28 cellular contexts compared by ENCODE assay signal in the genomic region with DNA sequence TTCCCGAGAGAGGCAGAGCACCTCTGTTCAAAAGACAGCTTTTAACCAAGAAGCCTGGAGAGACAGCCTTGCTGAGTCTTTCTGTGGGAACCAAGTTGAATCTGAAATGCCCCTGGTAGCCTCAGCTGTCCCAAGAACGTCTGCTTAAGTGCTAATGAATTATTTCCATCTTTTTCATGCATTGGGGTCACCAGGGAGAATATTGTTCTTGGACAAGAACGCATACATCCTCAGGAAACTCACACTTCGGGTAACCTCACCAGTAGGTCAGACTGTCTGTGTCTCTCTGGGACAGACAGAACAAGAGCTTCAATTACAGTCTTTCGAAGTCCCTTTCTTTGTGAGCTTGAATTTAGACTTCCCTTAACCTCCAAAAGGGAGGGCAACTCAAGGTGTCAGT.
"Had no signal": no experiment of that assay in that cellular context is flagged by ENCODE, and none has a peak within 500 bp of the region (broad histone marks: within the 10 kb centered on the region; RNA-seq: fewer than 3 reads in every experiment).

No MANE protein-coding gene starts in this region.

- DNase-seq: activated B cell treated with CpG ODN at 0.5 μM for 24 hours; activated CD4-positive, alpha-beta memory T cell treated with anti-CD3 and anti-CD28 coated beads for 36 hours; activated CD4-positive, alpha-beta T cell treated with anti-CD3 and anti-CD28 coated beads for 48 hours; activated CD8-positive, alpha-beta memory T cell treated with anti-CD3 and anti-CD28 coated beads, Interleukin-2, amount 50 U/mL, for 48 hours; activated gamma-delta T cell; activated naive CD4-positive, alpha-beta T cell; activated naive CD4-positive, alpha-beta T cell treated with anti-CD3 and anti-CD28 coated beads, Interleukin-2, amount 10 ng/mL, durations not matched to agents 7 days and 5 days; activated naive CD8-positive, alpha-beta T cell treated with anti-CD3 and anti-CD28 coated beads, Interleukin-2, amount 10 ng/mL, durations not matched to agents 7 days and 5 days; activated T-cell treated with anti-CD3 and anti-CD28 coated beads for 4 hours; activated T-cell treated with anti-CD3 and anti-CD28 coated beads, Interleukin-2, amount 50 U/mL, for 24 hours; activated T-cell treated with anti-CD3 and anti-CD28 coated beads, Interleukin-2, amount 50 U/mL, for 72 hours; cortex of kidney; effector CD8-positive, alpha-beta T cell; foreskin fibroblast; gastrocnemius medialis; glutamatergic neuron; heart left ventricle; T-helper 1 cell; T-helper 17 cell; T1000; WERI-Rb-1 had no signal

- ATAC-seq: activated CD4-positive, CD25-positive, alpha-beta regulatory T cell treated with anti-CD3 and anti-CD28 coated beads, Interleukin-2, amount 50 U/mL, for 24 hours; activated naive CD4-positive, alpha-beta T cell treated with anti-CD3 and anti-CD28 coated beads, Interleukin-2, amount 50 U/mL, for 72 hours; activated T-cell treated with anti-CD3 and anti-CD28 coated beads, Interleukin-2, amount 50 U/mL, for 72 hours; esophagus mucosa; gastrocnemius medialis; heart left ventricle; T-helper 17 cell had no signal

- H3K27ac Mint-ChIP-seq: activated B cell treated with CpG ODN at 0.5 μM for 24 hours; activated CD4-positive, alpha-beta memory T cell treated with anti-CD3 and anti-CD28 coated beads for 36 hours; activated naive CD4-positive, alpha-beta T cell treated with anti-CD3 and anti-CD28 coated beads, Interleukin-2, amount 10 ng/mL, durations not matched to agents 7 days and 5 days; activated naive CD4-positive, alpha-beta T cell treated with anti-CD3 and anti-CD28 coated beads, Interleukin-2, amount 50 U/mL, for 72 hours; activated naive CD8-positive, alpha-beta T cell treated with anti-CD3 and anti-CD28 coated beads, Interleukin-2, amount 10 ng/mL, durations not matched to agents 7 days and 5 days; activated T-cell treated with anti-CD3 and anti-CD28 coated beads, Interleukin-2, amount 50 U/mL, for 24 hours; activated T-cell treated with anti-CD3 and anti-CD28 coated beads, Interleukin-2, amount 50 U/mL, for 72 hours; brain; T-helper 17 cell; T-helper 2 cell treated with Interferon-gamma antibody and Interleukin-4, amounts not matched to agents 5 μg/mL and 100 μg/mL, for 36 hours had no signal

- H3K36me3 Mint-ChIP-seq: activated CD4-positive, alpha-beta memory T cell treated with anti-CD3 and anti-CD28 coated beads for 36 hours; activated naive CD4-positive, alpha-beta T cell treated with anti-CD3 and anti-CD28 coated beads, Interleukin-2, amount 10 ng/mL, durations not matched to agents 7 days and 5 days; activated naive CD4-positive, alpha-beta T cell treated with anti-CD3 and anti-CD28 coated beads, Interleukin-2, amount 50 U/mL, for 72 hours; activated naive CD8-positive, alpha-beta T cell treated with anti-CD3 and anti-CD28 coated beads, Interleukin-2, amount 10 ng/mL, durations not matched to agents 7 days and 5 days; brain had no signal

- H3K4me3 Mint-ChIP-seq: activated B cell treated with CpG ODN at 0.5 μM for 24 hours; activated CD4-positive, alpha-beta memory T cell treated with anti-CD3 and anti-CD28 coated beads for 36 hours; activated naive CD4-positive, alpha-beta T cell treated with anti-CD3 and anti-CD28 coated beads, Interleukin-2, amount 10 ng/mL, durations not matched to agents 7 days and 5 days; activated naive CD8-positive, alpha-beta T cell treated with anti-CD3 and anti-CD28 coated beads, Interleukin-2, amount 10 ng/mL, durations not matched to agents 7 days and 5 days; activated T-cell treated with anti-CD3 and anti-CD28 coated beads, Interleukin-2, amount 50 U/mL, for 24 hours; activated T-cell treated with anti-CD3 and anti-CD28 coated beads, Interleukin-2, amount 50 U/mL, for 72 hours; brain; central memory CD8-positive, alpha-beta T cell; T-helper 17 cell; T-helper 2 cell treated with Interferon-gamma antibody and Interleukin-4, amounts not matched to agents 5 μg/mL and 100 μg/mL, for 36 hours had no signal

- H3K4me3 ChIP-seq: ascending aorta, gastrocnemius medialis, heart left ventricle had no signal

- H3K4me1 Mint-ChIP-seq: activated B cell treated with CpG ODN at 0.5 μM for 24 hours; activated naive CD4-positive, alpha-beta T cell treated with anti-CD3 and anti-CD28 coated beads, Interleukin-2, amount 10 ng/mL, durations not matched to agents 7 days and 5 days; activated naive CD8-positive, alpha-beta T cell treated with anti-CD3 and anti-CD28 coated beads, Interleukin-2, amount 10 ng/mL, durations not matched to agents 7 days and 5 days; central memory CD8-positive, alpha-beta T cell; T-helper 17 cell had no signal

- H3K9me3 Mint-ChIP-seq: activated B cell treated with CpG ODN at 0.5 μM for 24 hours; activated CD4-positive, alpha-beta memory T cell treated with anti-CD3 and anti-CD28 coated beads for 36 hours; activated naive CD4-positive, alpha-beta T cell treated with anti-CD3 and anti-CD28 coated beads, Interleukin-2, amount 10 ng/mL, durations not matched to agents 7 days and 5 days; activated naive CD4-positive, alpha-beta T cell treated with anti-CD3 and anti-CD28 coated beads, Interleukin-2, amount 50 U/mL, for 72 hours; activated naive CD8-positive, alpha-beta T cell treated with anti-CD3 and anti-CD28 coated beads, Interleukin-2, amount 10 ng/mL, durations not matched to agents 7 days and 5 days; activated T-cell treated with anti-CD3 and anti-CD28 coated beads, Interleukin-2, amount 50 U/mL, for 24 hours; activated T-cell treated with anti-CD3 and anti-CD28 coated beads, Interleukin-2, amount 50 U/mL, for 72 hours; central memory CD8-positive, alpha-beta T cell; T-helper 2 cell treated with Interferon-gamma antibody and Interleukin-4, amounts not matched to agents 5 μg/mL and 100 μg/mL, for 36 hours had no signal
